Comparison of ENCODE assay signal across 29 cellular contexts in the genomic region with DNA sequence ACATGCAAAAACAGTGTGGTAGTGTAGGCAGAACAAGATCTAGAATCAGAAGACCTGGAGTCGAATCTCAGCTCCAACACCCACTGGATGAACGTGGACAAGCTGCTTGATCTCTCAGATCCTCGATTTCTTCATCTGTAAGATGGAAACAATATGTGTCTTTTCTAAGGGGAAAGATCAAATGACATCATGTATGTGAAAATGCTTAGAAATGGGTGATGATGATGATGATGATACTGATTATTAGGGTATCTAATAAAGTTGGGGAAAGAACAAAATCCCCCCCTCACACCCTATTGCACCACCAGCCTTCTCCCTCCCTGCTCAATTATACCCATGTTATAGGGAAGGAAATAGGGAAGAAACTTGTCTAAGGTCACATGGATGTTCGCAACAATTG. TPM values are rescaled to one million over a fixed set of nuclear protein-coding genes. Genes with fewer than 3 reads are reported as not detected.
"Had no signal": no experiment of that assay in that cellular context is flagged by ENCODE, and none has a peak within 500 bp of the region (broad histone marks: within the 10 kb centered on the region; RNA-seq: fewer than 3 reads in every experiment).

No MANE protein-coding gene starts in this region.

- H3K4me3 ChIP-seq: MG63 had no signal

- H3K27me3 ChIP-seq: MG63 had no signal

- H3K9me3 ChIP-seq: MG63 had no signal

- H3K4me1 Mint-ChIP-seq: activated B cell treated with CpG ODN at 0.5 μM for 24 hours had no signal

- H3K27me3 Mint-ChIP-seq: activated B cell treated with CpG ODN at 0.5 μM for 24 hours; activated CD4-positive, alpha-beta memory T cell treated with anti-CD3 and anti-CD28 coated beads for 36 hours; activated CD4-positive, alpha-beta T cell treated with anti-CD3 and anti-CD28 coated beads, Interleukin-2, amount 10 ng/mL, durations not matched to agents 7 days and 5 days had no signal

- H3K4me3 Mint-ChIP-seq: activated B cell treated with CpG ODN at 0.5 μM for 24 hours; activated CD4-positive, alpha-beta memory T cell treated with anti-CD3 and anti-CD28 coated beads for 36 hours; activated CD4-positive, alpha-beta T cell treated with anti-CD3 and anti-CD28 coated beads, Interleukin-2, amount 10 ng/mL, durations not matched to agents 7 days and 5 days; activated T-cell treated with anti-CD3 and anti-CD28 coated beads, Interleukin-2, amount 50 U/mL, for 72 hours had no signal

- H3K27ac ChIP-seq: KMS-11 had no signal

- H3K27ac Mint-ChIP-seq: activated B cell treated with CpG ODN at 0.5 μM for 24 hours; activated CD4-positive, alpha-beta memory T cell treated with anti-CD3 and anti-CD28 coated beads for 36 hours; activated CD4-positive, alpha-beta T cell treated with anti-CD3 and anti-CD28 coated beads, Interleukin-2, amount 10 ng/mL, durations not matched to agents 7 days and 5 days; activated T-cell treated with anti-CD3 and anti-CD28 coated beads, Interleukin-2, amount 50 U/mL, for 72 hours; activated T-helper 2 cell treated with anti-CD3 and anti-CD28 coated beads, Interferon-gamma antibody, Interleukin-2, Interleukin-4, amounts not matched to agents 10 μg/mL and 5 μg/mL and 100 μg/mL, durations not matched to agents 14 hours and 24 hours and 36 hours had no signal

- FAIRE-seq: TTC549 had no signal

- H3K4me2 ChIP-seq: KMS-11 had no signal

- H3K9ac ChIP-seq: KMS-11 had no signal

- ATAC-seq: activated T-cell treated with anti-CD3 and anti-CD28 coated beads, Interleukin-2, amount 50 U/mL, for 72 hours had no signal

- H3K9me3 Mint-ChIP-seq: activated B cell treated with CpG ODN at 0.5 μM for 24 hours; activated CD4-positive, alpha-beta memory T cell treated with anti-CD3 and anti-CD28 coated beads for 36 hours; activated CD4-positive, alpha-beta T cell treated with anti-CD3 and anti-CD28 coated beads, Interleukin-2, amount 10 ng/mL, durations not matched to agents 7 days and 5 days; activated T-cell treated with anti-CD3 and anti-CD28 coated beads, Interleukin-2, amount 50 U/mL, for 72 hours; activated T-helper 2 cell treated with anti-CD3 and anti-CD28 coated beads, Interferon-gamma antibody, Interleukin-2, Interleukin-4, amounts not matched to agents 10 μg/mL and 5 μg/mL and 100 μg/mL, durations not matched to agents 14 hours and 24 hours and 36 hours had no signal

- DNase-seq: activated B cell treated with CpG ODN at 0.5 μM for 24 hours; activated CD4-positive, alpha-beta memory T cell treated with anti-CD3 and anti-CD28 coated beads for 36 hours; activated CD4-positive, alpha-beta T cell treated with anti-CD3 and anti-CD28 coated beads for 1 hour; activated CD4-positive, alpha-beta T cell treated with anti-CD3 and anti-CD28 coated beads, Interleukin-2, amount 10 ng/mL, durations not matched to agents 7 days and 5 days; activated CD8-positive, alpha-beta memory T cell treated with anti-CD3 and anti-CD28 coated beads, Interleukin-2, amount 50 U/mL, for 4 hours; activated gamma-delta T cell treated with Interleukin-2 at 50 U/mL for 16 hours; activated naive CD4-positive, alpha-beta T cell treated with anti-CD3 and anti-CD28 coated beads, Interleukin-2, amount 50 U/mL, for 16 hours; activated T-cell treated with anti-CD3 and anti-CD28 coated beads, Interleukin-2, amount 50 U/mL, for 72 hours; MG63; MV-4-11; NCI-H1092 treated with DMSO at 0.1 percent for 48 hours; NCI-H1417 treated with DMSO at 0.1 percent for 48 hours; NCI-H1694; NCI-H2029; NCI-H2107; NCI-H2171 treated with DMSO at 0.1 percent for 48 hours; NCI-H226; NCI-H526 treated with DMSO at 0.1 percent for 48 hours; NCI-H82; SIG-M5; T-helper 2 cell; T1000 had no signal

RNA-seq across cellular contexts. Expression of gene OR4D1, which starts 54.1 kb away (rescaled TPM):
- total RNA-seq: activated B cell treated with CpG ODN at 0.5 μM for 24 hours, cardiac septum, NCI-H460, OCI-LY7, RPMI7951 had no signal
